Comparison of ENCODE assay signal across 8 cellular contexts in the genomic region with DNA sequence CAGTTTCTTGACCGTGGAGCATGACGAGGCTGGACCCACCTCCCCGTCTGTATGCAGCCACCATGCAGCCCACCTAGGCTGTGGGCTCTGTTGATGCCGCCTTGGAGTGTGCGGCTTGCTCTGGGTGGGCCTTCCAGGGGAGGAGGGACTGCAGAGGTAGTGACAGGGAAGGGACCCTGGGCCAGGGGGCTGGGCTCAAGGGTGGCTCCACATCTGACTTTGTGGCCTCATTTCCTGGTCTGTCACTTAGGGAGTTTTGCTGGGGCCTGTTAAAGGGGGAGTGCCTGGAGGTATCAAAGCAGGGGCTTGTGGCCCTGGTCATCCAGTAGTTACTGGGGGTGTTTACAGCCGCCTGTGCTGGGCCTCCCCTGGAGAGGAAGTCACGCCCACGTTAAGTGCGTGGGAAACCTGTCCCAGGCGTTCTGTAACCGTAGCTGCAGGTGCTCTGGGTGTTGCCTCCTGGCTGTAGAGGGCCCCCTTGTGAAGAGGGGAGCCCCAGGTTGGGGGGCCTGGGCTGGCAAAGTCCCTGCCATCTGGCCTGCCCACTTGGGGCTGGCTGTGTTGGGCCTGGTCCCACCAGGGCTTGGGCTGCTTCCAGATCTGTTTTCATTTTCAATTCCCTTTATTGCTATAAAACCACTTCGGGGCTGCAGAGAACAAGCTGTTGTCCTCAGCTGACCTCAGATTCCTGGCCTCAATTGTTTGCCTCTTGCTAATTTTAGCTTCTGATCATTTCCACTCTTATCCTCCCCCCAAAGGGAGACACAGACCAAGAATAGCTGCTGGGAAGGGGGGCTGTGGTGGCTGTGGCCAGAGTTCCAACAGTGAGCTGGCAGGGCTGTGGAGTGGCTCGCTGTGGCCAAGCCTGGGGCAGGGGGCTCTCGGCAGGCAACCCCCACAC. TPM values are rescaled to one million over a fixed set of nuclear protein-coding genes. Genes with fewer than 3 reads are reported as not detected.
A peak's percentile ranks its signal among the peaks of the same experiment; 100 is the strongest.
DNase-seq lines count a peak whose midpoint lies in the region; ATAC-seq and TF ChIP-seq lines count a peak whose summit lies in the region.

No MANE protein-coding gene starts in this region.

- no peaks in the 10 kb centered on the region for H3K27me3 ChIP-seq in liver (ENCODE audit: control insufficient read depth in 4 of 4, insufficient read depth in 4 of 4, low read length in 3 of 4)

- 40% methylated on average over 14 of the region's 14 CpGs for WGBS in liver

- H3K9me3 ChIP-seq in liver (ENCODE audit: control insufficient read depth in 4 of 4, low read length in 3 of 4): no peaks in the 10 kb centered on the region

- TF ChIP-seq RAD21 in liver (IDR thresholded peaks at IDR 0.05): peak in 1 of 2 donors; percentile 30

- H3K27me3 Mint-ChIP-seq in central memory CD8-positive, alpha-beta T cell: no peaks in the 10 kb centered on the region

- TF ChIP-seq CTCF in liver (IDR thresholded peaks at IDR 0.05; ENCODE audit: low read depth, low read length, missing input control): no peak

- ATAC-seq in GM19467 (IDR thresholded peaks at IDR 0.05; ENCODE audit: unreplicated experiment): peak; percentile 58
- ATAC-seq in HG03521 (IDR thresholded peaks at IDR 0.05; ENCODE audit: unreplicated experiment): peak; percentile 70
- ATAC-seq in central memory CD8-positive, alpha-beta T cell (replicated peaks; ENCODE audit: extremely low read depth, poor library complexity, severe bottlenecking): peak; percentile 67

- no peaks in the 10 kb centered on the region for H3K9me3 Mint-ChIP-seq in central memory CD8-positive, alpha-beta T cell

- H3K27ac Mint-ChIP-seq in central memory CD8-positive, alpha-beta T cell (ENCODE audit: low read depth): peak overlapping the region; percentile 89

- DNase-seq in EL (peak; percentile 60), SK-N-DZ (ENCODE audit: low spot score) (peak; percentile 45), stromal cell of bone marrow (ENCODE audit: low read depth) (peak; percentile 86)
- DNase-seq in central memory CD8-positive, alpha-beta T cell (ENCODE audit: low spot score in 2 of 2): peak in 1 of 2 donors; percentile 42
- DNase-seq in effector CD4-positive, alpha-beta T cell: no peak

- H3K36me3 ChIP-seq in liver (ENCODE audit: control insufficient read depth in 4 of 4, insufficient read depth in 3 of 4, low read depth in 1 of 4, low read length in 3 of 4): no peaks in the 10 kb centered on the region

- H3K4me3 Mint-ChIP-seq in central memory CD8-positive, alpha-beta T cell: peak overlapping the region; percentile 81

- H3K4me1 ChIP-seq in liver (ENCODE audit: control insufficient read depth in 4 of 4, insufficient read depth in 4 of 4, low read length in 3 of 4): peaks cover 21 to 65% (median 50%) of the 10 kb centered on the region in 4 donors

- peaks cover 95% of the 10 kb centered on the region for H3K4me1 Mint-ChIP-seq in central memory CD8-positive, alpha-beta T cell

- H3K36me3 Mint-ChIP-seq in central memory CD8-positive, alpha-beta T cell (ENCODE audit: insufficient read depth): peaks cover 69% of the 10 kb centered on the region

- H3K27ac ChIP-seq in liver (ENCODE audit: low read depth in 1 of 2, low read length in 2 of 2): peak overlapping the region; percentile 82 to 84

- peak overlapping the region; percentile 23 to 50 for H3K9ac ChIP-seq in liver (ENCODE audit: low read depth in 1 of 2, low read length in 2 of 2)

- no peak overlapping the region for H3K4me3 ChIP-seq in liver (ENCODE audit: low read depth in 1 of 3, low read length in 3 of 3)

TF ChIP-seq in liver, 16 proteins besides CTCF, POLR2A, EP300 and RAD21:
- TF ChIP-seq JUND (IDR thresholded peaks at IDR 0.05) (no peak), RXRA (IDR thresholded peaks at IDR 0.05) (peak; percentile 71 to 80), HNF4G (IDR thresholded peaks at IDR 0.05) (no peak), SP1 (IDR thresholded peaks at IDR 0.05) (peak; percentile 56), MAX (IDR thresholded peaks at IDR 0.05) (no peak), NR2F2 (IDR thresholded peaks at IDR 0.05) (peak; percentile 55)
- TF ChIP-seq, protein P1, sequence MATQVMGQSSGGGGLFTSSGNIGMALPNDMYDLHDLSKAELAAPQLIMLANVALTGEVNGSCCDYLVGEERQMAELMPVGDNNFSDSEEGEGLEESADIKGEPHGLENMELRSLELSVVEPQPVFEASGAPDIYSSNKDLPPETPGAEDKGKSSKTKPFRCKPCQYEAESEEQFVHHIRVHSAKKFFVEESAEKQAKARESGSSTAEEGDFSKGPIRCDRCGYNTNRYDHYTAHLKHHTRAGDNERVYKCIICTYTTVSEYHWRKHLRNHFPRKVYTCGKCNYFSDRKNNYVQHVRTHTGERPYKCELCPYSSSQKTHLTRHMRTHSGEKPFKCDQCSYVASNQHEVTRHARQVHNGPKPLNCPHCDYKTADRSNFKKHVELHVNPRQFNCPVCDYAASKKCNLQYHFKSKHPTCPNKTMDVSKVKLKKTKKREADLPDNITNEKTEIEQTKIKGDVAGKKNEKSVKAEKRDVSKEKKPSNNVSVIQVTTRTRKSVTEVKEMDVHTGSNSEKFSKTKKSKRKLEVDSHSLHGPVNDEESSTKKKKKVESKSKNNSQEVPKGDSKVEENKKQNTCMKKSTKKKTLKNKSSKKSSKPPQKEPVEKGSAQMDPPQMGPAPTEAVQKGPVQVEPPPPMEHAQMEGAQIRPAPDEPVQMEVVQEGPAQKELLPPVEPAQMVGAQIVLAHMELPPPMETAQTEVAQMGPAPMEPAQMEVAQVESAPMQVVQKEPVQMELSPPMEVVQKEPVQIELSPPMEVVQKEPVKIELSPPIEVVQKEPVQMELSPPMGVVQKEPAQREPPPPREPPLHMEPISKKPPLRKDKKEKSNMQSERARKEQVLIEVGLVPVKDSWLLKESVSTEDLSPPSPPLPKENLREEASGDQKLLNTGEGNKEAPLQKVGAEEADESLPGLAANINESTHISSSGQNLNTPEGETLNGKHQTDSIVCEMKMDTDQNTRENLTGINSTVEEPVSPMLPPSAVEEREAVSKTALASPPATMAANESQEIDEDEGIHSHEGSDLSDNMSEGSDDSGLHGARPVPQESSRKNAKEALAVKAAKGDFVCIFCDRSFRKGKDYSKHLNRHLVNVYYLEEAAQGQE (IDR thresholded peaks at IDR 0.05): peak; percentile 19
TF ChIP-seq in liver: peak in this region for 4.

RNA-seq across cellular contexts. Expression of gene KLF13, which starts 26.5 kb away (rescaled TPM):
- polyA plus RNA-seq in SK-N-DZ (2014; cell fraction: cytosol; rRNA removed): 65.3 and 76.1 TPM in 2 replicates
- polyA plus RNA-seq in SK-N-DZ (2014; cell fraction: nucleus; rRNA removed): 26.8 and 37.7 TPM in 2 replicates
- total RNA-seq in liver: 10 to 100 TPM; 64.6 to 77.1 TPM
- polyA plus RNA-seq in liver: 10 to 100 TPM; 17.4 to 50.5 TPM
